ENCODE assay signal across 1 cellular context in genomic region chr17:73027130-73027741, GRCh38.
TF ChIP-seq lines count a peak whose summit lies in the region.

No MANE protein-coding gene starts in this region.

TF ChIP-seq in SK-N-SH, 30 proteins besides CTCF, POLR2A, EP300 and RAD21 (continued from another document):
- TF ChIP-seq CHD2 (IDR thresholded peaks at IDR 0.05; ENCODE audit: low read length, partially characterized antibody): no peak
- no peak for TF ChIP-seq ZBTB33 (IDR thresholded peaks at IDR 0.05; ENCODE audit: borderline replicate concordance, low read depth)
- TF ChIP-seq SMC3 (IDR thresholded peaks at IDR 0.05; ENCODE audit: low read depth, low read length): no peak
- TF ChIP-seq MAX (IDR thresholded peaks at IDR 0.05; ENCODE audit: low read depth): no peak
